ENCODE assay signal across 18 cellular contexts in the genomic region with DNA sequence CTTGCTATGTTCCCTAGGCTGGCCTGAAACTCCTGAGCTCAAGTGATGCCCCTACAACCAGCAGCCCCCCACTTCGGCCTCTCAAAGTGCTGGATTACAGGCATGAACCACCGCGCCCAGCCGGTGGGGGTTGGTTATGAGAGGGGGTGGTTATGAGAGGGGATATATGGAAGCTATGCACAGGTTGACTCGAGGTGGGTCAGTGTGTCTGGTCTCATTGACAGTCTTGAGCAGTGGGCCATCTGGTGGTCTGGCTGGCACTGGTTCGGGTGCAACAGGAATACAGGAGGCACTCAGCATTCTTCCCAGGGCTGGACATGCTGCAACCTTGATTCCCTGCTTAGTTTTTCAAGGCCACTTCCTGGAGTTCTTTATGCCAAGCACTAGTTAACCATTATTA. TPM values are rescaled to one million over a fixed set of nuclear protein-coding genes. Genes with fewer than 3 reads are reported as not detected.
A peak's percentile ranks its signal among the peaks of the same experiment; 100 is the strongest.
DNase-seq lines count a peak whose midpoint lies in the region; ATAC-seq, FAIRE-seq and TF ChIP-seq lines count a peak whose summit lies in the region.
"Had no signal": no experiment of that assay in that cellular context is flagged by ENCODE, and none has a peak within 500 bp of the region (broad histone marks: within the 10 kb centered on the region; RNA-seq: fewer than 3 reads in every experiment).

No MANE protein-coding gene starts in this region.

- H3K27me3 ChIP-seq in H7 (ENCODE audit: control insufficient read depth, insufficient read depth, low read length), result peaks cover 7% of the 10 kb centered on the region
- no peaks in the 10 kb centered on the region for H3K27me3 ChIP-seq in Panc1 (ENCODE audit: control insufficient read depth, insufficient read depth, low read length)
- H3K27me3 ChIP-seq in pancreas, result no peaks in the 10 kb centered on the region

- in situ Hi-C loops in Panc1 (cut with HindIII; ENCODE audit: low pct_unique_long_range_greater_than_20kb, low sequenced_read_pairs), result no loop called here

- FAIRE-seq in pancreas (lab: Jason Lieb, UNC), result no peak
- FAIRE-seq: bronchial epithelial cell had no signal

- peak; percentile 61 for DNase-seq in H7
- DNase-seq in Panc1 (ENCODE audit: low read depth, low spot score), result no peak
- DNase-seq in epithelial cell of proximal tubule (ENCODE audit: low read depth), result no peak
- peak in 3 of 6 donors; percentile 27 to 40 (median 38) for DNase-seq in pancreas
- DNase-seq in NCI-H2171 treated with DMSO at 0.1 percent for 48 hours (lab: John Stamatoyannopoulos, UW), result no peak
- no peak for DNase-seq in kidney glomerular epithelial cell (lab: John Stamatoyannopoulos, UW)
- DNase-seq: activated CD8-positive, alpha-beta T cell treated with anti-CD3 and anti-CD28 coated beads for 36 hours; activated naive CD8-positive, alpha-beta T cell treated with anti-CD3 and anti-CD28 coated beads, Interleukin-2, amount 10 ng/mL, durations not matched to agents 7 days and 5 days; C1 segment of cervical spinal cord; left ventricle myocardium inferior; NCI-H1694 treated with DMSO at 0.1 percent for 48 hours; NCI-H446; stimulated activated naive B cell treated with anti-CD40 and anti-IgM and Interleukin-4, amounts not matched to agents 10 μg/mL and 1 μg/mL and 100 μg/mL, for 72 hours; transverse colon had no signal

- H3K36me3 ChIP-seq in H7 (replicated peaks; ENCODE audit: control insufficient read depth, insufficient read depth, low read length) (no peaks in the 10 kb centered on the region), Panc1 (ENCODE audit: control insufficient read depth, insufficient read depth, low read length) (no peaks in the 10 kb centered on the region), pancreas (no peaks in the 10 kb centered on the region)
- H3K36me3 ChIP-seq: left ventricle myocardium inferior, prostate gland, transverse colon had no signal

- BruUV-seq in Panc1 (replicated peaks; lab: Mats Ljungman, UMichigan), result no TSS peak

- ATAC-seq in Panc1, result peak; percentile 57; the same call in 1 of the 2 replicates
- peak; percentile 50 to 97 (median 90) for ATAC-seq in pancreas
- no peak for ATAC-seq in HG03469 (IDR thresholded peaks at IDR 0.05; ENCODE audit: unreplicated experiment)
- ATAC-seq: activated CD8-positive, alpha-beta T cell treated with anti-CD3 and anti-CD28 coated beads for 36 hours; stimulated activated naive B cell treated with anti-CD40 and anti-IgM and Interleukin-4, amounts not matched to agents 10 μg/mL and 1 μg/mL and 100 μg/mL, for 72 hours had no signal

- no peaks in the 10 kb centered on the region for H3K4me1 ChIP-seq in Panc1 (ENCODE audit: control insufficient read depth, insufficient read depth, low read length)
- H3K4me1 ChIP-seq in pancreas, result peaks cover 0 to 9% (median 0%) of the 10 kb centered on the region in 3 donors
- H3K4me1 ChIP-seq: left ventricle myocardium inferior, prostate gland, transverse colon had no signal

- H3K27ac ChIP-seq in Panc1 (ENCODE audit: low read length) (no peak overlapping the region), pancreas (peak overlapping the region in 2 of 4 donors; percentile 59 to 60)
- H3K27ac ChIP-seq: left ventricle myocardium inferior, prostate gland, transverse colon had no signal

- CTCF ChIA-PET in Panc1 (lab: Charles Lee), result interaction anchor here (0.7 kb wide), 1 partner anchor 34 kb away, joined by 12 read pairs; no protein-coding TSS in a partner anchor

- no peak for TF ChIP-seq CTCF in Panc1 (IDR thresholded peaks at IDR 0.05)
- peak; percentile 20 for TF ChIP-seq CTCF in epithelial cell of proximal tubule (conservative IDR thresholded peaks at IDR 0.05; ENCODE audit: low read depth, low read length)
- TF ChIP-seq CTCF in pancreas (IDR thresholded peaks at IDR 0.05), result no peak

- POLR2A ChIA-PET in Panc1 (lab: Charles Lee), result no interaction called here

- H3K9me3 ChIP-seq in Panc1 (ENCODE audit: control insufficient read depth, insufficient read depth, low read depth, low read length), result no peaks in the 10 kb centered on the region
- no peaks in the 10 kb centered on the region for H3K9me3 ChIP-seq in pancreas
- H3K9me3 ChIP-seq: left ventricle myocardium inferior, prostate gland, transverse colon had no signal

- WGBS in pancreas, 2 donors, result 57 to 60% methylated on average over 6 of the region's 6 CpGs

- H3K4me3 ChIP-seq in H7 (ENCODE audit: insufficient read depth, low read depth, low read length) (no peak overlapping the region), Panc1 (ENCODE audit: low read depth in 2 of 2, low read length in 2 of 2) (no peak overlapping the region), epithelial cell of proximal tubule (ENCODE audit: low read depth, low read length) (no peak overlapping the region), pancreas (no peak overlapping the region)
- H3K4me3 ChIP-seq: left ventricle myocardium inferior, prostate gland, transverse colon had no signal

- intact Hi-C loops in Panc1 (cut with micrococcal nuclease; ENCODE audit: unreplicated experiment), result no loop called here
- intact Hi-C loops in pancreas (cut with DNase I), result no loop called here

RNA-seq across cellular contexts. Expression of a gene that starts 5.6 kb away (rescaled TPM):
- 1.3 and 4.1 TPM in 2 replicates for total RNA-seq in H7 (2014; rRNA removed; shearing (Covaris generic))
- total RNA-seq in Panc1 (2021; ENCODE audit: unreplicated experiment) (3.7 TPM), epithelial cell of proximal tubule (0.40 and 0.58 TPM in 2 replicates), pancreas (1 to 10 TPM in 1 of 6 donors, under 1 TPM in 5; 0.16 to 1.4 (median 0.56) TPM)
- polyA plus RNA-seq in Panc1 (2012; ENCODE audit: insufficient read length), result 1.8 TPM
- 1 to 10 TPM in 1 of 2 donors, under 1 TPM in 1; 0.82 to 2.4 TPM for polyA plus RNA-seq in pancreas
- total RNA-seq: HT-29 had no signal

RNA-seq across cellular contexts. Expression of a gene that starts 17.3 kb away (rescaled TPM):
- total RNA-seq in H7 (2014; rRNA removed; shearing (Covaris generic)), result 13.6 and 14.2 TPM in 2 replicates
- 65.2 TPM for total RNA-seq in Panc1 (2021; ENCODE audit: unreplicated experiment)
- 109 TPM for polyA plus RNA-seq in Panc1 (2012; ENCODE audit: insufficient read length)
- 19.5 and 26.1 TPM in 2 replicates for total RNA-seq in epithelial cell of proximal tubule
- 10 to 100 TPM; 22.2 to 48.9 (median 26.9) TPM for total RNA-seq in pancreas
- 10 to 100 TPM; 91.8 to 94.4 TPM for polyA plus RNA-seq in pancreas

RNA-seq across cellular contexts. Expression of a gene that starts 31.0 kb away (rescaled TPM):
- total RNA-seq in H7 (2014; rRNA removed; shearing (Covaris generic)), result 4.4 and 8.2 TPM in 2 replicates
- 5.4 TPM for total RNA-seq in Panc1 (2021; ENCODE audit: unreplicated experiment)
- polyA plus RNA-seq in Panc1 (2012; ENCODE audit: insufficient read length), result 8.5 TPM
- 22.9 and 24.2 TPM in 2 replicates for total RNA-seq in epithelial cell of proximal tubule
- 10 to 100 TPM; 14.2 to 32.1 (median 17.3) TPM for total RNA-seq in pancreas
- polyA plus RNA-seq in pancreas, result 10 to 100 TPM; 16.6 to 28.4 TPM

RNA-seq across cellular contexts. Expression of a gene that starts 58.0 kb away (rescaled TPM):
- total RNA-seq in H7 (2014; rRNA removed; shearing (Covaris generic)), result 16.4 and 19.9 TPM in 2 replicates
- total RNA-seq in Panc1 (2021; ENCODE audit: unreplicated experiment) (21.5 TPM), epithelial cell of proximal tubule (11.1 and 18.3 TPM in 2 replicates), pancreas (1 to 10 TPM; 1.5 to 5.5 (median 3.3) TPM)
- 26.7 TPM for polyA plus RNA-seq in Panc1 (2012; ENCODE audit: insufficient read length)
- polyA plus RNA-seq in pancreas, result 1 to 10 TPM; 4.5 to 6.4 TPM

RNA-seq across cellular contexts. Expression of a gene that starts 58.2 kb away (rescaled TPM):
- total RNA-seq in H7 (2014; rRNA removed; shearing (Covaris generic)), result 28.8 and 30.0 TPM in 2 replicates
- 26.8 TPM for total RNA-seq in Panc1 (2021; ENCODE audit: unreplicated experiment)
- polyA plus RNA-seq in Panc1 (2012; ENCODE audit: insufficient read length), result 16.4 TPM
- 12.7 and 13.5 TPM in 2 replicates for total RNA-seq in epithelial cell of proximal tubule
- total RNA-seq in pancreas, result 10 to 100 TPM in 1 of 6 donors, 1 to 10 TPM in 5; 5.6 to 12.6 (median 7.0) TPM
- polyA plus RNA-seq in pancreas, result 10 to 100 TPM in 1 of 2 donors, 1 to 10 TPM in 1; 3.9 to 10.7 TPM
